12 cellular contexts compared by ENCODE assay signal in genomic region chr3:194274424-194275085, GRCh38.
DNase-seq lines count a peak whose midpoint lies in the region; ATAC-seq and TF ChIP-seq lines count a peak whose summit lies in the region.
"Had no signal": no experiment of that assay in that cellular context is flagged by ENCODE, and none has a peak within 500 bp of the region (broad histone marks: within the 10 kb centered on the region; RNA-seq: fewer than 3 reads in every experiment).

No MANE protein-coding gene starts in this region.

- peaks cover 4% of the 10 kb centered on the region; the same call in 1 of the 2 replicates for H4K20me1 ChIP-seq in Karpas-422 (ENCODE audit: insufficient read depth, low read depth, low read length)

- no peaks in the 10 kb centered on the region for H3K9me3 Mint-ChIP-seq in activated CD8-positive, alpha-beta T cell treated with anti-CD3 and anti-CD28 coated beads, Interleukin-2, amount 10 ng/mL, durations not matched to agents 7 days and 5 days (ENCODE audit: insufficient read depth)
- no peaks in the 10 kb centered on the region for H3K9me3 Mint-ChIP-seq in activated CD8-positive, alpha-beta T cell treated with anti-CD3 and anti-CD28 coated beads for 36 hours
- peaks cover 6% of the 10 kb centered on the region for H3K9me3 Mint-ChIP-seq in WTC11

- CTCF ChIA-PET in activated CD8-positive, alpha-beta T cell treated with anti-CD3 and anti-CD28 coated beads, Interleukin-2, amount 10 ng/mL, durations not matched to agents 7 days and 5 days (lab: Charles Lee) = no interaction called here
- CTCF ChIA-PET in activated CD8-positive, alpha-beta T cell treated with anti-CD3 and anti-CD28 coated beads for 36 hours (lab: Charles Lee) = interaction anchor here (1.5 kb wide), 1 partner anchor 41 kb away, joined by 4 read pairs; no protein-coding TSS in a partner anchor
- CTCF ChIA-PET in WTC11 (lab: Charles Lee) = interaction anchor here (1.7 to 1.9 kb wide), 3 partner anchors 13 to 133 kb away, joined by 4 to 8 read pairs (median 4); no protein-coding TSS in a partner anchor

- peaks cover 12% of the 10 kb centered on the region for H3K4me1 Mint-ChIP-seq in activated CD8-positive, alpha-beta T cell treated with anti-CD3 and anti-CD28 coated beads, Interleukin-2, amount 10 ng/mL, durations not matched to agents 7 days and 5 days (ENCODE audit: low read depth)
- H3K4me1 Mint-ChIP-seq in activated CD8-positive, alpha-beta T cell treated with anti-CD3 and anti-CD28 coated beads for 36 hours (ENCODE audit: low read depth) = peaks cover 4% of the 10 kb centered on the region
- peaks cover 45% of the 10 kb centered on the region for H3K4me1 Mint-ChIP-seq in WTC11

- H3K9me3 ChIP-seq in stomach (no peaks in the 10 kb centered on the region), Karpas-422 (ENCODE audit: low read length) (no peaks in the 10 kb centered on the region), upper lobe of left lung (no peaks in the 10 kb centered on the region)

- H3K9ac ChIP-seq in Karpas-422 (ENCODE audit: low read length) = no peak overlapping the region

- H3K4me3 ChIP-seq in stomach = no peak overlapping the region
- H3K4me3 ChIP-seq in Karpas-422 (ENCODE audit: low read length) = no peak overlapping the region
- H3K4me3 ChIP-seq in upper lobe of left lung = no peak overlapping the region

- H3K27me3 Mint-ChIP-seq in activated CD8-positive, alpha-beta T cell treated with anti-CD3 and anti-CD28 coated beads, Interleukin-2, amount 10 ng/mL, durations not matched to agents 7 days and 5 days (ENCODE audit: low read depth) = peaks cover 3% of the 10 kb centered on the region
- H3K27me3 Mint-ChIP-seq in activated CD8-positive, alpha-beta T cell treated with anti-CD3 and anti-CD28 coated beads for 36 hours = no peaks in the 10 kb centered on the region
- no peaks in the 10 kb centered on the region; the same call in 1 of the 2 replicates for H3K27me3 Mint-ChIP-seq in WTC11 (ENCODE audit: low read depth)

- H3K4me2 ChIP-seq in Karpas-422 (ENCODE audit: low read depth, low read length, poor library complexity, severe bottlenecking) = no peak overlapping the region

- peak overlapping the region; percentile 60 for H3K27ac Mint-ChIP-seq in activated CD8-positive, alpha-beta T cell treated with anti-CD3 and anti-CD28 coated beads, Interleukin-2, amount 10 ng/mL, durations not matched to agents 7 days and 5 days
- no peak overlapping the region for H3K27ac Mint-ChIP-seq in activated CD8-positive, alpha-beta T cell treated with anti-CD3 and anti-CD28 coated beads for 36 hours
- H3K27ac Mint-ChIP-seq in WTC11 = peak overlapping the region; percentile 90

- H3K27me3 ChIP-seq in foreskin keratinocyte (no peaks in the 10 kb centered on the region), stomach (no peaks in the 10 kb centered on the region), Karpas-422 (ENCODE audit: low read length) (no peaks in the 10 kb centered on the region), upper lobe of left lung (no peaks in the 10 kb centered on the region)

- H3K79me2 ChIP-seq in Karpas-422 (ENCODE audit: low read length) = no peaks in the 10 kb centered on the region

- no peaks in the 10 kb centered on the region for H3K9me2 ChIP-seq in Karpas-422 (replicated peaks; ENCODE audit: insufficient read depth, low read length)

- no peak for TF ChIP-seq CTCF in activated CD8-positive, alpha-beta T cell treated with anti-CD3 and anti-CD28 coated beads for 36 hours (IDR thresholded peaks at IDR 0.05)
- TF ChIP-seq CTCF in WTC11 (IDR thresholded peaks at IDR 0.05) (no peak), foreskin keratinocyte (conservative IDR thresholded peaks at IDR 0.05) (peak; percentile 13), stomach (IDR thresholded peaks at IDR 0.05) (no peak), upper lobe of left lung (IDR thresholded peaks at IDR 0.05) (no peak)

- no peak for DNase-seq in activated CD8-positive, alpha-beta T cell treated with anti-CD3 and anti-CD28 coated beads, Interleukin-2, amount 10 ng/mL, durations not matched to agents 7 days and 5 days
- no peak for DNase-seq in activated CD8-positive, alpha-beta T cell treated with anti-CD3 and anti-CD28 coated beads for 36 hours
- peak; percentile 3 for DNase-seq in WTC11 (ENCODE audit: low spot score)
- DNase-seq in foreskin keratinocyte = no peak
- DNase-seq in stomach = no peak
- no peak for DNase-seq in NCI-H526 (lab: John Stamatoyannopoulos, UW)
- no peak for DNase-seq in Karpas-422
- DNase-seq in upper lobe of left lung = no peak
- DNase-seq: AML-193; effector CD4-positive, alpha-beta T cell; retina; SHP77 had no signal

- no peaks in the 10 kb centered on the region for H3K36me3 Mint-ChIP-seq in activated CD8-positive, alpha-beta T cell treated with anti-CD3 and anti-CD28 coated beads, Interleukin-2, amount 10 ng/mL, durations not matched to agents 7 days and 5 days (ENCODE audit: low read depth)
- no peaks in the 10 kb centered on the region for H3K36me3 Mint-ChIP-seq in activated CD8-positive, alpha-beta T cell treated with anti-CD3 and anti-CD28 coated beads for 36 hours (ENCODE audit: low read depth)
- H3K36me3 Mint-ChIP-seq in WTC11 = peaks cover 6% of the 10 kb centered on the region

- no peaks in the 10 kb centered on the region for H3K4me1 ChIP-seq in foreskin keratinocyte
- H3K4me1 ChIP-seq in stomach = peaks cover 39 to 77% (median 58%) of the 10 kb centered on the region in 4 donors
- H3K4me1 ChIP-seq in Karpas-422 (ENCODE audit: low read length) = no peaks in the 10 kb centered on the region
- peaks cover 34 to 50% (median 44%) of the 10 kb centered on the region in 4 donors for H3K4me1 ChIP-seq in upper lobe of left lung

- TF ChIP-seq POLR2A in stomach (IDR thresholded peaks at IDR 0.05) (no peak), upper lobe of left lung (IDR thresholded peaks at IDR 0.05) (no peak)

- no peak overlapping the region for H2AFZ ChIP-seq in Karpas-422 (ENCODE audit: low read length)

- TF ChIP-seq EP300 in stomach (IDR thresholded peaks at IDR 0.05) (no peak), upper lobe of left lung (IDR thresholded peaks at IDR 0.05) (no peak)

- no peak overlapping the region for H3K4me3 Mint-ChIP-seq in activated CD8-positive, alpha-beta T cell treated with anti-CD3 and anti-CD28 coated beads, Interleukin-2, amount 10 ng/mL, durations not matched to agents 7 days and 5 days
- no peak overlapping the region for H3K4me3 Mint-ChIP-seq in activated CD8-positive, alpha-beta T cell treated with anti-CD3 and anti-CD28 coated beads for 36 hours
- peak overlapping the region; percentile 6; the same call in 1 of the 2 replicates for H3K4me3 Mint-ChIP-seq in WTC11

- POLR2A ChIA-PET in activated CD8-positive, alpha-beta T cell treated with anti-CD3 and anti-CD28 coated beads, Interleukin-2, amount 10 ng/mL, durations not matched to agents 7 days and 5 days (lab: Charles Lee) = no interaction called here
- POLR2A ChIA-PET in activated CD8-positive, alpha-beta T cell treated with anti-CD3 and anti-CD28 coated beads for 36 hours (lab: Charles Lee) = interaction anchor here (0.5 kb wide), 1 partner anchor 35 kb away, joined by 3 read pairs; no protein-coding TSS in a partner anchor
- POLR2A ChIA-PET in WTC11 (lab: Charles Lee) = interaction anchor here (0.6 kb wide), 1 partner anchor 13 kb away, joined by 3 read pairs; no protein-coding TSS in a partner anchor

- ATAC-seq in activated CD8-positive, alpha-beta T cell treated with anti-CD3 and anti-CD28 coated beads, Interleukin-2, amount 10 ng/mL, durations not matched to agents 7 days and 5 days = peak; percentile 10
- ATAC-seq in activated CD8-positive, alpha-beta T cell treated with anti-CD3 and anti-CD28 coated beads for 36 hours = no peak
- no peak for ATAC-seq in WTC11
- peak; percentile 42 for ATAC-seq in foreskin keratinocyte
- no peak for ATAC-seq in upper lobe of left lung (ENCODE audit: low FRiP score in 2 of 2)

- WGBS in stomach, 5 donors = 48 to 65% (median 60%) methylated on average over 4 of the region's 4 CpGs
- 60 to 68% methylated on average over 4 of the region's 4 CpGs for WGBS in upper lobe of left lung, 2 donors

- H3K36me3 ChIP-seq in stomach = no peaks in the 10 kb centered on the region
- no peaks in the 10 kb centered on the region for H3K36me3 ChIP-seq in Karpas-422 (ENCODE audit: insufficient read depth, low read length)
- H3K36me3 ChIP-seq in upper lobe of left lung = no peaks in the 10 kb centered on the region

- H3K27ac ChIP-seq in foreskin keratinocyte (no peak overlapping the region), stomach (peak overlapping the region in 3 of 5 donors; percentile 42 to 85 (median 82)), Karpas-422 (ENCODE audit: low read length) (no peak overlapping the region), upper lobe of left lung (peak overlapping the region in 2 of 4 donors; percentile 23 to 39)

- intact Hi-C loops in activated CD8-positive, alpha-beta T cell treated with anti-CD3 and anti-CD28 coated beads for 36 hours (cut with micrococcal nuclease) = no loop called here
- intact Hi-C loops in stomach (cut with DNase I; ENCODE audit: low total_unique reads) = no loop called here

TF ChIP-seq in WTC11, 78 proteins besides CTCF, POLR2A, EP300 and RAD21 (continues in another document):
- TF ChIP-seq, protein P1, sequence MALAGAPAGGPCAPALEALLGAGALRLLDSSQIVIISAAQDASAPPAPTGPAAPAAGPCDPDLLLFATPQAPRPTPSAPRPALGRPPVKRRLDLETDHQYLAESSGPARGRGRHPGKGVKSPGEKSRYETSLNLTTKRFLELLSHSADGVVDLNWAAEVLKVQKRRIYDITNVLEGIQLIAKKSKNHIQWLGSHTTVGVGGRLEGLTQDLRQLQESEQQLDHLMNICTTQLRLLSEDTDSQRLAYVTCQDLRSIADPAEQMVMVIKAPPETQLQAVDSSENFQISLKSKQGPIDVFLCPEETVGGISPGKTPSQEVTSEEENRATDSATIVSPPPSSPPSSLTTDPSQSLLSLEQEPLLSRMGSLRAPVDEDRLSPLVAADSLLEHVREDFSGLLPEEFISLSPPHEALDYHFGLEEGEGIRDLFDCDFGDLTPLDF (CRISPR knock-in tag; IDR thresholded peaks at IDR 0.05) = no peak
- TF ChIP-seq TEAD1 (CRISPR knock-in tag; IDR thresholded peaks at IDR 0.05) (no peak), ZNF232 (CRISPR knock-in tag; IDR thresholded peaks at IDR 0.05) (no peak), CREB1 (CRISPR knock-in tag; IDR thresholded peaks at IDR 0.05) (no peak)
- TF ChIP-seq, protein P2, sequence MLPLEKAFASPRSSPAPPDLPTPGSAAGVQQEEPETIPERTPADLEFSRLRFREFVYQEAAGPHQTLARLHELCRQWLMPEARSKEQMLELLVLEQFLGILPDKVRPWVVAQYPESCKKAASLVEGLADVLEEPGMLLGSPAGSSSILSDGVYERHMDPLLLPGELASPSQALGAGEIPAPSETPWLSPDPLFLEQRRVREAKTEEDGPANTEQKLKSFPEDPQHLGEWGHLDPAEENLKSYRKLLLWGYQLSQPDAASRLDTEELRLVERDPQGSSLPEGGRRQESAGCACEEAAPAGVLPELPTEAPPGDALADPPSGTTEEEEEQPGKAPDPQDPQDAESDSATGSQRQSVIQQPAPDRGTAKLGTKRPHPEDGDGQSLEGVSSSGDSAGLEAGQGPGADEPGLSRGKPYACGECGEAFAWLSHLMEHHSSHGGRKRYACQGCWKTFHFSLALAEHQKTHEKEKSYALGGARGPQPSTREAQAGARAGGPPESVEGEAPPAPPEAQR (CRISPR knock-in tag; IDR thresholded peaks at IDR 0.05) = no peak

Comparison
In these comparisons a context has a peak if more than half of its experiments do, and no peak if none do; other contexts are left out.
1. ATAC-seq: peak in activated CD8-positive, alpha-beta T cell treated with anti-CD3 and anti-CD28 coated beads, Interleukin-2, amount 10 ng/mL, durations not matched to agents 7 days and 5 days (single experiment) and foreskin keratinocyte (single experiment); none in activated CD8-positive, alpha-beta T cell treated with anti-CD3 and anti-CD28 coated beads for 36 hours (single experiment), WTC11 (single experiment) and upper lobe of left lung (0 of 2).
2. H3K27ac ChIP-seq: peak in stomach (3 of 5); none in foreskin keratinocyte (single experiment) and Karpas-422 (single experiment).